ENCODE assay signal across 19 cellular contexts in the genomic region with DNA sequence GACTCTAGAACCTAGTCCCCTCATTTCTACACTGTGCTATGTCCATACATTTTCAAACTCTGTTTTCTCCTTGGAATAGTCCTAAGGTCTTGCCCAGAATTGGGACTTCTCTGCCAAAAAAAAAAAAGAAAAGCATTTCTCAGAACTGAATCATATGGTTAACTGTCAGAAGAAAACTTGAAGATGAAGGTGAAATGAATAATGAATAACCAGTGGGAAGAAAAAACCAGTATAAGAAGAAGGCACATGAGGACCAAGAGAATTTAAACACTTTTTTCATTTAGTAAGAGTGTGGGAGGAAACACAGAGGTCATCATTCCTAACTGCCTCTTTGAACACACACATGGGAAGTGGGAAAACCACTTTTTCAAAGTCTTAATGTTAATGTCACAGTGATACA.
"Had no signal": no experiment of that assay in that cellular context is flagged by ENCODE, and none has a peak within 500 bp of the region (broad histone marks: within the 10 kb centered on the region; RNA-seq: fewer than 3 reads in every experiment).

No MANE protein-coding gene starts in this region.

- H3K9me3 ChIP-seq: gastroesophageal sphincter, ovary, testis had no signal

- H2AFZ ChIP-seq: neural progenitor cell had no signal

- H3K4me2 ChIP-seq: neural progenitor cell had no signal

- ATAC-seq: activated CD8-positive, alpha-beta T cell treated with anti-CD3 and anti-CD28 coated beads for 36 hours; gastroesophageal sphincter; sciatic nerve; stimulated activated naive CD8-positive, alpha-beta T cell treated with anti-CD3 and anti-CD28 coated beads, Interleukin-15, amount 100 ng/mL, for 72 hours had no signal

- H3K27ac Mint-ChIP-seq: activated B cell treated with CpG ODN at 0.5 μM for 24 hours; activated CD8-positive, alpha-beta T cell treated with anti-CD3 and anti-CD28 coated beads for 36 hours; activated naive CD8-positive, alpha-beta T cell; naive B cell; neural progenitor cell; stimulated activated naive CD8-positive, alpha-beta T cell treated with anti-CD3 and anti-CD28 coated beads, Interleukin-15, amount 100 ng/mL, for 72 hours; T-helper 2 cell treated with Interferon-gamma antibody and Interleukin-4, amounts not matched to agents 5 μg/mL and 100 μg/mL, for 36 hours had no signal

- H3K4me3 Mint-ChIP-seq: activated B cell treated with CpG ODN at 0.5 μM for 24 hours; activated CD8-positive, alpha-beta T cell treated with anti-CD3 and anti-CD28 coated beads for 36 hours; activated naive CD8-positive, alpha-beta T cell; naive B cell; neural progenitor cell; stimulated activated naive CD8-positive, alpha-beta T cell treated with anti-CD3 and anti-CD28 coated beads, Interleukin-15, amount 100 ng/mL, for 72 hours; T-helper 2 cell treated with Interferon-gamma antibody and Interleukin-4, amounts not matched to agents 5 μg/mL and 100 μg/mL, for 36 hours had no signal

- H3K4me3 ChIP-seq: gastroesophageal sphincter, left ventricle myocardium inferior, neural progenitor cell, ovary, testis had no signal

- DNase-seq: activated B cell treated with CpG ODN at 0.5 μM for 24 hours; activated CD4-positive, alpha-beta T cell treated with anti-CD3 and anti-CD28 coated beads for 48 hours; activated CD8-positive, alpha-beta memory T cell treated with anti-CD3 and anti-CD28 coated beads, Interleukin-2, amount 50 U/mL, for 4 hours; activated CD8-positive, alpha-beta T cell treated with anti-CD3 and anti-CD28 coated beads for 36 hours; activated gamma-delta T cell; activated T-cell treated with anti-CD3 and anti-CD28 coated beads, Interleukin-2, amount 50 U/mL, for 48 hours; effector CD8-positive, alpha-beta T cell; left ventricle myocardium inferior; naive B cell; ovary; stimulated activated naive CD8-positive, alpha-beta T cell treated with anti-CD3 and anti-CD28 coated beads, Interleukin-15, amount 100 ng/mL, for 72 hours; testis had no signal

- FAIRE-seq: endothelial cell of umbilical vein, keratinocyte had no signal

- H3K4me1 ChIP-seq: gastroesophageal sphincter, left ventricle myocardium inferior, neural progenitor cell, testis had no signal

- H3K36me3 Mint-ChIP-seq: activated naive CD8-positive, alpha-beta T cell; naive B cell; neural progenitor cell had no signal

- H3K9me3 Mint-ChIP-seq: activated B cell treated with CpG ODN at 0.5 μM for 24 hours; activated CD8-positive, alpha-beta T cell treated with anti-CD3 and anti-CD28 coated beads for 36 hours; neural progenitor cell; T-helper 2 cell treated with Interferon-gamma antibody and Interleukin-4, amounts not matched to agents 5 μg/mL and 100 μg/mL, for 36 hours had no signal

- H3K4me1 Mint-ChIP-seq: activated B cell treated with CpG ODN at 0.5 μM for 24 hours; naive B cell; neural progenitor cell; stimulated activated naive CD8-positive, alpha-beta T cell treated with anti-CD3 and anti-CD28 coated beads, Interleukin-15, amount 100 ng/mL, for 72 hours had no signal

- H3K27me3 ChIP-seq: gastroesophageal sphincter, neural progenitor cell, ovary, testis had no signal

- H3K9ac ChIP-seq: neural progenitor cell had no signal

- H3K36me3 ChIP-seq: gastroesophageal sphincter, left ventricle myocardium inferior, neural progenitor cell, ovary had no signal

- H3K27me3 Mint-ChIP-seq: activated B cell treated with CpG ODN at 0.5 μM for 24 hours; activated CD8-positive, alpha-beta T cell treated with anti-CD3 and anti-CD28 coated beads for 36 hours; activated naive CD8-positive, alpha-beta T cell; stimulated activated naive CD8-positive, alpha-beta T cell treated with anti-CD3 and anti-CD28 coated beads, Interleukin-15, amount 100 ng/mL, for 72 hours had no signal

- H3K27ac ChIP-seq: gastroesophageal sphincter, left ventricle myocardium inferior, neural progenitor cell, ovary, testis had no signal
